Comparison of ENCODE assay signal across 8 cellular contexts in genomic region chr2:176130153-176130916, GRCh38. TPM values are rescaled to one million over a fixed set of nuclear protein-coding genes. Genes with fewer than 3 reads are reported as not detected.
A peak's percentile ranks its signal among the peaks of the same experiment; 100 is the strongest.
DNase-seq lines count a peak whose midpoint lies in the region; ATAC-seq and TF ChIP-seq lines count a peak whose summit lies in the region.

No MANE protein-coding gene starts in this region.

- H3K27me3 Mint-ChIP-seq in activated B cell treated with CpG ODN at 0.5 μM for 24 hours: peaks cover 73% of the 10 kb centered on the region

- CTCF ChIA-PET in activated B cell treated with CpG ODN at 0.5 μM for 24 hours (lab: Charles Lee): interaction anchor here (1.4 to 4.1 kb wide), 2 partner anchors 10 to 325 kb away, joined by 4 to 19 read pairs; no protein-coding TSS in a partner anchor

- no peaks in the 10 kb centered on the region for H3K79me2 ChIP-seq in smooth muscle cell (ENCODE audit: low read depth)

- POLR2A ChIA-PET in activated B cell treated with CpG ODN at 0.5 μM for 24 hours (lab: Charles Lee): no interaction called here

- no peaks in the 10 kb centered on the region for H3K9me3 ChIP-seq in right atrium auricular region
- no peaks in the 10 kb centered on the region for H3K9me3 ChIP-seq in smooth muscle cell (replicated peaks; ENCODE audit: low read depth)

- H3K27ac Mint-ChIP-seq in activated B cell treated with CpG ODN at 0.5 μM for 24 hours: peak overlapping the region; percentile 41

- peak overlapping the region; percentile 38 to 52 for H3K4me3 ChIP-seq in right atrium auricular region
- peak overlapping the region; percentile 54 for H3K4me3 ChIP-seq in smooth muscle cell

- H3K4me1 Mint-ChIP-seq in activated B cell treated with CpG ODN at 0.5 μM for 24 hours: peaks cover 32% of the 10 kb centered on the region

- no peaks in the 10 kb centered on the region for H3K9me3 Mint-ChIP-seq in activated B cell treated with CpG ODN at 0.5 μM for 24 hours

- H3F3A ChIP-seq in smooth muscle cell (ENCODE audit: low read depth): no peaks in the 10 kb centered on the region

- no peak overlapping the region for H3K9ac ChIP-seq in smooth muscle cell (ENCODE audit: low read depth)

- peak; percentile 16 for DNase-seq in activated naive CD4-positive, alpha-beta T cell treated with Interleukin-2 at 50 U/mL for 16 hours
- no peak for DNase-seq in activated naive CD4-positive, alpha-beta T cell (lab: John Stamatoyannopoulos, UW)
- DNase-seq in activated B cell treated with CpG ODN at 0.5 μM for 24 hours (no peak), right atrium auricular region (ENCODE audit: low spot score) (no peak), smooth muscle cell (lab: John Stamatoyannopoulos, UW; ENCODE audit: unreplicated experiment) (no peak), NCI-H510A (lab: John Stamatoyannopoulos, UW) (no peak), GDM1 (lab: John Stamatoyannopoulos, UW) (no peak)

- intact Hi-C loops in activated B cell treated with CpG ODN at 0.5 μM for 24 hours (cut with micrococcal nuclease): loop anchor here (2.0 to 10.0 kb wide), 3 partner anchors 33 to 1796 kb away; partner anchors contain the start of genes HOXD12 and SP9

- H3K36me3 Mint-ChIP-seq in activated B cell treated with CpG ODN at 0.5 μM for 24 hours (ENCODE audit: low read depth): no peaks in the 10 kb centered on the region

- H3K27ac ChIP-seq in right atrium auricular region (peak overlapping the region; percentile 52 to 79), smooth muscle cell (ENCODE audit: low read depth) (no peak overlapping the region)

- H3K4me2 ChIP-seq in smooth muscle cell: peak overlapping the region; percentile 87

- H4K20me1 ChIP-seq in smooth muscle cell (ENCODE audit: low read depth): no peaks in the 10 kb centered on the region

- no peaks in the 10 kb centered on the region for H3K36me3 ChIP-seq in right atrium auricular region
- no peaks in the 10 kb centered on the region for H3K36me3 ChIP-seq in smooth muscle cell (ENCODE audit: low read depth)

- H3K4me3 Mint-ChIP-seq in activated B cell treated with CpG ODN at 0.5 μM for 24 hours: peak overlapping the region; percentile 57

- H3K4me1 ChIP-seq in right atrium auricular region (peaks cover 0 to 23% of the 10 kb centered on the region in 2 donors), smooth muscle cell (ENCODE audit: low read depth) (peaks cover 7% of the 10 kb centered on the region)

- peaks cover 42 to 56% of the 10 kb centered on the region in 2 donors for H3K27me3 ChIP-seq in right atrium auricular region
- peaks cover 98% of the 10 kb centered on the region for H3K27me3 ChIP-seq in smooth muscle cell (ENCODE audit: low read depth)

- ATAC-seq in activated B cell treated with CpG ODN at 0.5 μM for 24 hours (ENCODE audit: low read depth): peak; percentile 18
- no peak for ATAC-seq in HG03565 (IDR thresholded peaks at IDR 0.05; ENCODE audit: unreplicated experiment)

- 1% methylated on average over 55 of the region's 98 CpGs for WGBS in smooth muscle cell (ENCODE audit: low lambda C conversion rate)

- TF ChIP-seq CTCF in activated B cell treated with CpG ODN at 0.5 μM for 24 hours (IDR thresholded peaks at IDR 0.05) (no peak), right atrium auricular region (IDR thresholded peaks at IDR 0.05) (peak in 1 of 2 donors; percentile 20), smooth muscle cell (IDR thresholded peaks at IDR 0.05; ENCODE audit: borderline replicate concordance, insufficient read depth, poor library complexity, severe bottlenecking) (no peak)

- H2AFZ ChIP-seq in smooth muscle cell (ENCODE audit: low read depth): peak overlapping the region; percentile 15

RNA-seq across cellular contexts. Expression of gene HOXD8, which starts 0.8 kb away (rescaled TPM):
- total RNA-seq in activated B cell treated with CpG ODN at 0.5 μM for 24 hours: not detected in 2 replicates
- 1 to 10 TPM in 1 of 2 donors, under 1 TPM in 1; 0.55 to 1.1 TPM for total RNA-seq in right atrium auricular region
- total RNA-seq in smooth muscle cell: 0.13 and 2.0 TPM in 2 replicates
- polyA plus RNA-seq in smooth muscle cell: not detected in 2 replicates

RNA-seq across cellular contexts. Expression of gene HOXD9, which starts 7.8 kb away (rescaled TPM):
- total RNA-seq in activated B cell treated with CpG ODN at 0.5 μM for 24 hours: not detected in 2 replicates
- under 1 TPM in 1 of 2 donors, not detected in 1; 0.44 TPM for total RNA-seq in right atrium auricular region
- 0.45 and 0.49 TPM in 2 replicates for total RNA-seq in smooth muscle cell
- 1.4 and 2.2 TPM in 2 replicates for polyA plus RNA-seq in smooth muscle cell

RNA-seq across cellular contexts. Expression of gene HOXD10, which starts 13.8 kb away (rescaled TPM):
- total RNA-seq in activated B cell treated with CpG ODN at 0.5 μM for 24 hours (not detected in 2 replicates), right atrium auricular region (not detected), smooth muscle cell (6.7 and 9.9 TPM in 2 replicates)
- 10.6 and 11.4 TPM in 2 replicates for polyA plus RNA-seq in smooth muscle cell

RNA-seq across cellular contexts. Expression of gene HOXD4, which starts 21.0 kb away (rescaled TPM):
- total RNA-seq in activated B cell treated with CpG ODN at 0.5 μM for 24 hours (not detected in 2 replicates), right atrium auricular region (under 1 TPM in 1 of 2 donors, not detected in 1; 0.52 TPM), smooth muscle cell (0.09 TPM in 1 of 2 replicates, not detected in the other)
- not detected in 2 replicates for polyA plus RNA-seq in smooth muscle cell

RNA-seq across cellular contexts. Expression of gene HOXD11, which starts 23.3 kb away (rescaled TPM):
- not detected in 2 replicates for total RNA-seq in activated B cell treated with CpG ODN at 0.5 μM for 24 hours
- not detected for total RNA-seq in right atrium auricular region
- 4.4 and 9.8 TPM in 2 replicates for total RNA-seq in smooth muscle cell
- 7.9 and 9.0 TPM in 2 replicates for polyA plus RNA-seq in smooth muscle cell
